ENCODE assay signal across 8 cellular contexts in the genomic region with DNA sequence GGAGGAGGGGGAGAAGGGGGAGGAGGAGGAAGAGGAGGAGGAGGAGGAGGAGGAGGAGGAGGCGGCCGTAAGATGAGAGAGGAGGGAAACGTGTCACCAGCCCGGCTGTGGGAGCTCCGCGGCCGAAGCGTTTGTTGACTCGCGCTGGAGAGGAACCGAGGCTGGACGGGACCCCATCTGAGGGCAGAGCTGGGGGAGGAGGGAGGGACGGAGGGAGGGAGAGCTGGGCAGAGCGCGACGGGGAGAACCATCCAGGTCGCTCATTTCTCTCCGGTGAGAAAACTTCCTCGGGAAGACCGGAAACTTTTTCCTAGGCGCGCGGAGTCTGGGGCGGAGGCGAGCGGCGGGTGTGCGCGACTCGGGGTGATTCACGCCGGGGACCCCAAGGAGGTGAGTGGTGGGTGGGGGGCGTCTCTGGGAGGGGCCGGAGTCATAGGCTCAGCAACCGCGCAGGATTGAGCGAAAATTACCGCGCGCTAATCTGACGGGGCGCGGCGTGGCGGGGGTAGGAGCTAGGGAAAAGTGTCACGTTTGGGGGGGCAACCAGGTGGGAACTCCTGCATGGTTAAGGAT.
DNase-seq lines count a peak whose midpoint lies in the region; ATAC-seq, FAIRE-seq and TF ChIP-seq lines count a peak whose summit lies in the region.

No MANE protein-coding gene starts in this region.

- TF ChIP-seq EP300 in A549 (IDR thresholded peaks at IDR 0.05): no peak

- H3K4me2 ChIP-seq in A549: peak overlapping the region; percentile 95

- H3K36me3 Mint-ChIP-seq in progenitor cell of endocrine pancreas (ENCODE audit: insufficient read depth): no peaks in the 10 kb centered on the region

- WGBS in A549 (ENCODE audit: missing lambda C conversion rate): 0% methylated on average over 20 of the region's 46 CpGs

- peaks cover 4% of the 10 kb centered on the region for H3K4me1 Mint-ChIP-seq in progenitor cell of endocrine pancreas (ENCODE audit: low read depth)

- no peak overlapping the region for H3K27ac Mint-ChIP-seq in progenitor cell of endocrine pancreas

- FAIRE-seq in A549 (lab: Jason Lieb, UNC): no peak

- ATAC-seq in A549: peak; percentile 50 to 51
- peak; percentile 44 to 48 for ATAC-seq in left cardiac atrium
- no peak for ATAC-seq in GM21423 (IDR thresholded peaks at IDR 0.05; ENCODE audit: unreplicated experiment)
- no peak for ATAC-seq in HG02623 (IDR thresholded peaks at IDR 0.05; ENCODE audit: unreplicated experiment)

- H3K4me3 Mint-ChIP-seq in progenitor cell of endocrine pancreas (ENCODE audit: low read depth): peak overlapping the region; percentile 76

- H3K27ac ChIP-seq in A549: peak overlapping the region; percentile 61 to 84

- peaks cover 89% of the 10 kb centered on the region for H3K27me3 Mint-ChIP-seq in progenitor cell of endocrine pancreas

- DNase-seq in A549 (ENCODE audit: low read depth in 1 of 2, low spot score in 1 of 2) (peak in 1 of 2 experiments; percentile 20), H7 (peak; percentile 80), left cardiac atrium (peak; percentile 53), progenitor cell of endocrine pancreas (ENCODE audit: low spot score, unreplicated experiment) (no peak), NCI-H2029 treated with DMSO at 0.1 percent for 48 hours (lab: John Stamatoyannopoulos, UW) (no peak)
- DNase-seq in activated CD8-positive, alpha-beta memory T cell treated with anti-CD3 and anti-CD28 coated beads, Interleukin-2, amount 50 U/mL, for 48 hours: peak; percentile 69

- POLR2A ChIA-PET in A549 (lab: Yijun Ruan, JAX): interaction anchor here (0.6 to 1.1 kb wide), 3 partner anchors 55 to 81 kb away, joined by 4 to 9 read pairs (median 6); a partner anchor contains a TSS

- no peaks in the 10 kb centered on the region for H3K9me3 Mint-ChIP-seq in progenitor cell of endocrine pancreas (ENCODE audit: low read depth)

- intact Hi-C loops in left cardiac atrium (cut with DNase I): no loop called here

- no peaks in the 10 kb centered on the region for H3K36me3 ChIP-seq in H7 (replicated peaks; ENCODE audit: control insufficient read depth, insufficient read depth, low read length)

- TF ChIP-seq CTCF in A549 (IDR thresholded peaks at IDR 0.05) (no peak), progenitor cell of endocrine pancreas (IDR thresholded peaks at IDR 0.05; ENCODE audit: unreplicated experiment) (no peak)

- CTCF ChIA-PET in A549 (lab: Yijun Ruan, JAX): interaction anchor here (1.1 to 6.1 kb wide), 25 partner anchors 12 to 117 kb away, joined by 3 to 51 read pairs (median 6); a partner anchor contains a TSS

- H3K4me3 ChIP-seq in A549 (peak overlapping the region; percentile 70), H7 (ENCODE audit: insufficient read depth, low read depth, low read length) (peak overlapping the region; percentile 67)

- H3K4me1 ChIP-seq in A549: peaks cover 18% of the 10 kb centered on the region

- no peak for TF ChIP-seq RAD21 in A549 (conservative IDR thresholded peaks at IDR 0.05 in 1 of 2, IDR thresholded peaks at IDR 0.05 in 1 of 2)

- peak; percentile 24; the same call in 1 of the 2 replicates for TF ChIP-seq POLR2A in A549 (IDR thresholded peaks at IDR 0.05; ENCODE audit: low read length)

- H3K27me3 ChIP-seq in H7 (ENCODE audit: control insufficient read depth, insufficient read depth, low read length): peaks cover 37% of the 10 kb centered on the region

- H3K9me3 ChIP-seq in A549: no peaks in the 10 kb centered on the region

TF ChIP-seq in A549, 52 proteins besides CTCF, POLR2A, EP300 and RAD21:
- TF ChIP-seq, protein P1, sequence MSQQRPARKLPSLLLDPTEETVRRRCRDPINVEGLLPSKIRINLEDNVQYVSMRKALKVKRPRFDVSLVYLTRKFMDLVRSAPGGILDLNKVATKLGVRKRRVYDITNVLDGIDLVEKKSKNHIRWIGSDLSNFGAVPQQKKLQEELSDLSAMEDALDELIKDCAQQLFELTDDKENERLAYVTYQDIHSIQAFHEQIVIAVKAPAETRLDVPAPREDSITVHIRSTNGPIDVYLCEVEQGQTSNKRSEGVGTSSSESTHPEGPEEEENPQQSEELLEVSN (IDR thresholded peaks at IDR 0.05; ENCODE audit: borderline replicate concordance, low read depth): 0 out of 2 replicates have a peak, but pooled peaks have one; percentile 26
- TF ChIP-seq, protein P2, sequence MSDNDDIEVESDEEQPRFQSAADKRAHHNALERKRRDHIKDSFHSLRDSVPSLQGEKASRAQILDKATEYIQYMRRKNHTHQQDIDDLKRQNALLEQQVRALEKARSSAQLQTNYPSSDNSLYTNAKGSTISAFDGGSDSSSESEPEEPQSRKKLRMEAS (IDR thresholded peaks at IDR 0.05): 0 out of 2 replicates have a peak, but pooled peaks have one; percentile 52
- no peak for TF ChIP-seq CEBPB (IDR thresholded peaks at IDR 0.05)

Comparison
In these comparisons a context has a peak if more than half of its experiments do, and no peak if none do; other contexts are left out.
1. ATAC-seq: peak in A549 (2 of 2) and left cardiac atrium (2 of 2); none in GM21423 (single experiment) and HG02623 (single experiment).
2. DNase-seq: peak in H7 (single experiment), activated CD8-positive, alpha-beta memory T cell treated with anti-CD3 and anti-CD28 coated beads, Interleukin-2, amount 50 U/mL, for 48 hours (single experiment) and left cardiac atrium (single experiment); none in progenitor cell of endocrine pancreas (single experiment) and NCI-H2029 treated with DMSO at 0.1 percent for 48 hours (single experiment).